ENCODE assay signal across 1 cellular context in the genomic region with DNA sequence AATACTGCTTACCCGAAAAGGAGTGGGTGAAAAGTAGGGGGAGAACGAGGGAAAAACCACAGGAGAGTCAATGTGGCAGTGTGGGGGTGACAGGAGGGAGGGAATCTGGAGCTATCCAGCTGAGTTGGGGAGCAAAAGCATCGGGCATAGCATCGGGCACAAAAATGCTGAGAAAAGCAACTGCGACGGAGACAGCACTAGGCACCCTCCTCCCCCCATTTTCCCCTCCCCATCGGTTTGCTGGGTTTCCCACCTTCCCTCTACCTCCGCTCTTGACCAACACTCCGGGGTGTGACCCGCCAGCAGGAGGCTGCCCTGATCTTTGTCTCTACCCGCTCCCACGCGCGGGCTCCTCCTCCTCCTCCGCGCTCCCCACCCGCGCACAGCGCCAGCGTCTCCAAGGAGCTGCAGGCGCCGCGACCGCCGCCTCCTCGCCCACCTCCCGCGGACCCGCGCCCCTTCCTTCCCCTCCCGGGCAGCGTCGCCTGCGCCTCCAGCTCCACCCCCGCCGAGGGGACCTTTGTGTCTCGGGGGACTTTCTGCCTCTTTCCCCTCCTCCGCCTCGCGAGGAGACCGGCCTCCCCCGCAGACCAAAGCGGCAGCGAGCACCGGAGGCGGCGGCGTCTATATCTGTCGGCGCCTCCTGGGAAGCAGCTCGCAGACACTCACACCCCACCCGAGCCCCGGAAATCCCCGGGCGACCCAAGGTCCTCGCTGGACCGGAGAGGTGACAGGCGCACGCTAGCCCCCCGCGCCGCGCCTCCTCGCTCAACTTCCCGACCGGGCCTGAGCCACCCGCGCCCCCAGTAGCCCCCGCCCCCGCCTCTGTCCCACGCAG.
TF ChIP-seq lines count a peak whose summit lies in the region.

No MANE protein-coding gene starts in this region.

TF ChIP-seq in A549, 52 proteins besides CTCF, POLR2A, EP300 and RAD21 (continued from another document):
- no peak for TF ChIP-seq ELK1 (IDR thresholded peaks at IDR 0.05; ENCODE audit: low read depth, low read length)
- TF ChIP-seq MAX (IDR thresholded peaks at IDR 0.05) = peak; percentile 33
- TF ChIP-seq USF2 (IDR thresholded peaks at IDR 0.05) = no peak
TF ChIP-seq in A549: peak in this region for 3.
